8 cellular contexts compared by ENCODE assay signal in the genomic region with DNA sequence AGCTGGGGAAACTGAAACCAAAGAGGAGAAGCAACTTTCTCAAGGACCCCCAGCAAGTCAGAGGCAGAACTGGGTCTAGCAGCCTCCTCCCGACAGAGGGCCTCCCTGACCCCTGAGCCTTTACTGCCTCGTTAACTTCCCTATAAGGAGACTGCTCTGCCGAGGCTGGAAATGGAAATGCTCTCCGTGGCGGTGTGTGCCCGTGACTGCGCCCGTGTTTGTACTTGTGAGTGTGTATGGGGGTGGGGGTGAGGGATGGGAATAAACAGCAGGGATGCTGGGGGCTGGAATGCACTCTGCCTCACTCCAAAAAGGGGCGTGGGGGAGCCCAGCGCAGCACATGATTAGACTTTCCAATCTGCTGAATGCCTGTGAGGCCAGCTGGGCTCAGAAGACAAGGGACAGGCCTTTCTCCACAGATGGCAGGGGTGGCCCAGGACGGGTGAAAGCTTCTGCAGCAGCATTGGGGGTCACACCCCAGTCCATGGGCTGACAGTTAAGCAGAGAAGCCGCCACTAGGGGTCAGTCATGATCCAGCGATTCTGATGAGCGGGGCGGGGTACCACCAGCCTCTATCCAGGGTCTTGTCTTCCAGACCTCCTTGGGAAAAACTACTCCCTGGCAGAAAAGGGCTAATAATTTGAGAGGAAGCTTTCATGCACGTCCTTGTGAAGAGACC. TPM values are rescaled to one million over a fixed set of nuclear protein-coding genes. Genes with fewer than 3 reads are reported as not detected.
A peak's percentile ranks its signal among the peaks of the same experiment; 100 is the strongest.
DNase-seq lines count a peak whose midpoint lies in the region; ATAC-seq and TF ChIP-seq lines count a peak whose summit lies in the region.

No MANE protein-coding gene starts in this region.

- in situ Hi-C loops in GM23248 (cut with MboI) = no loop called here

- H3K27ac ChIP-seq in GM23248 (no peak overlapping the region), foreskin keratinocyte (no peak overlapping the region), testis (no peak overlapping the region)

- H3K36me3 ChIP-seq in GM23248 (ENCODE audit: low read depth) = no peaks in the 10 kb centered on the region
- H3K36me3 ChIP-seq in NT2/D1 (ENCODE audit: insufficient read depth, insufficient read length, low read length) = no peaks in the 10 kb centered on the region
- no peaks in the 10 kb centered on the region for H3K36me3 ChIP-seq in testis (ENCODE audit: low read depth, missing control alignments)

- no peaks in the 10 kb centered on the region for H3K79me2 ChIP-seq in GM23248 (ENCODE audit: insufficient read depth)

- H3K4me1 ChIP-seq in GM23248 (ENCODE audit: insufficient read depth) (no peaks in the 10 kb centered on the region), NT2/D1 (ENCODE audit: insufficient read depth, insufficient read length) (peaks cover 8% of the 10 kb centered on the region), foreskin keratinocyte (no peaks in the 10 kb centered on the region), testis (no peaks in the 10 kb centered on the region)

- H3K27me3 ChIP-seq in GM23248 (replicated peaks; ENCODE audit: insufficient read depth) (no peaks in the 10 kb centered on the region), NT2/D1 (ENCODE audit: insufficient read depth, insufficient read length) (no peaks in the 10 kb centered on the region), foreskin keratinocyte (peaks cover 7% of the 10 kb centered on the region), testis (no peaks in the 10 kb centered on the region)

- intact Hi-C loops in testis (cut with DNase I; ENCODE audit: low total_unique reads) = no loop called here

- no peak for TF ChIP-seq POLR2A in testis (IDR thresholded peaks at IDR 0.05)

- peak; percentile 54 for ATAC-seq in foreskin keratinocyte
- no peak for ATAC-seq in omental fat pad (ENCODE audit: low FRiP score)
- ATAC-seq in GM21423 (IDR thresholded peaks at IDR 0.05; ENCODE audit: unreplicated experiment) = no peak

- H3K9ac ChIP-seq in GM23248 (no peak overlapping the region), NT2/D1 (ENCODE audit: insufficient read length, low read depth) (peak overlapping the region; percentile 32)

- H3F3A ChIP-seq in GM23248 (ENCODE audit: insufficient read depth) = no peaks in the 10 kb centered on the region

- H4K20me1 ChIP-seq in GM23248 (ENCODE audit: insufficient read depth) = no peaks in the 10 kb centered on the region

- peak overlapping the region; percentile 52 for H3K4me2 ChIP-seq in GM23248 (ENCODE audit: unreplicated experiment)

- peak overlapping the region; percentile 62 for H2AFZ ChIP-seq in GM23248

- H3K4me3 ChIP-seq in GM23248 (peak overlapping the region; percentile 28), NT2/D1 (ENCODE audit: insufficient read length, low read depth) (no peak overlapping the region), testis (no peak overlapping the region)

- TF ChIP-seq CTCF in foreskin keratinocyte (conservative IDR thresholded peaks at IDR 0.05) (peak; percentile 73), omental fat pad (IDR thresholded peaks at IDR 0.05) (no peak), testis (IDR thresholded peaks at IDR 0.05) (peak in 2 of 3 experiments; percentile 40 to 54)

- peak; percentile 27 for DNase-seq in CD1c-positive myeloid dendritic cell (ENCODE audit: extremely low spot score)
- peak; percentile 58 for DNase-seq in GM23248
- peak; percentile 66 for DNase-seq in NT2/D1 (ENCODE audit: low read depth, low spot score)
- peak; percentile 29 for DNase-seq in activated T-helper 1 cell treated with Interleukin-2 at 50 U/mL for 16 hours (ENCODE audit: low read depth)
- no peak for DNase-seq in foreskin keratinocyte
- DNase-seq in omental fat pad (ENCODE audit: low spot score) = peak; percentile 59
- DNase-seq in testis = peak; percentile 69

- no peaks in the 10 kb centered on the region for H3K9me2 ChIP-seq in GM23248 (ENCODE audit: insufficient read depth)

- 7% methylated on average over 15 to 16 of the region's 16 CpGs for WGBS in GM23248 (ENCODE audit: low coverage in 1 of 2, low lambda C conversion rate in 2 of 2, missing lambda C conversion rate in 2 of 2), 2 experiments
- 19% methylated on average over 7 to 16 of the region's 16 CpGs for WGBS in testis, 2 donors

- H3K9me3 ChIP-seq in GM23248 (ENCODE audit: low read depth) (no peaks in the 10 kb centered on the region), NT2/D1 (ENCODE audit: insufficient read depth, low read length) (no peaks in the 10 kb centered on the region), testis (no peaks in the 10 kb centered on the region)

RNA-seq across cellular contexts. Expression of a gene that starts 26.8 kb away (rescaled TPM):
- total RNA-seq in GM23248 (2014; rRNA removed; shearing (Covaris generic)) = 18.8 and 18.9 TPM in 2 replicates
- polyA plus RNA-seq in GM23248 (2016; fragmentation: Nextera tagmentation; extraction: Ambion mirVana) (26.4 and 26.6 TPM in 2 replicates), foreskin keratinocyte (14.4 and 18.2 TPM in 2 replicates), testis (ENCODE audit: insufficient read depth, low read depth, low replicate concordance) (6.4 TPM)
- total RNA-seq in foreskin keratinocyte (23.1 and 25.3 TPM in 2 replicates), omental fat pad (10 to 100 TPM; 17.9 to 38.2 (median 22.4) TPM), testis (10 to 100 TPM; 19.9 to 25.6 TPM)

RNA-seq across cellular contexts. Expression of a gene that starts 27.2 kb away (rescaled TPM):
- 16.5 and 21.1 TPM in 2 replicates for total RNA-seq in GM23248 (2014; rRNA removed; shearing (Covaris generic))
- polyA plus RNA-seq in GM23248 (2016; fragmentation: Nextera tagmentation; extraction: Ambion mirVana) (30.6 and 33.3 TPM in 2 replicates), foreskin keratinocyte (6.9 and 7.7 TPM in 2 replicates), testis (ENCODE audit: insufficient read depth, low read depth, low replicate concordance) (7.7 TPM)
- total RNA-seq in foreskin keratinocyte (7.3 and 8.5 TPM in 2 replicates), omental fat pad (10 to 100 TPM in 3 of 4 donors, 1 to 10 TPM in 1; 5.3 to 23.0 (median 11.9) TPM), testis (10 to 100 TPM; 10.7 to 14.6 TPM)

Comparison
In these comparisons a context has a peak if more than half of its experiments do, and no peak if none do; other contexts are left out.
1. DNase-seq: peak in CD1c-positive myeloid dendritic cell (single experiment), GM23248 (single experiment), NT2/D1 (single experiment), activated T-helper 1 cell treated with Interleukin-2 at 50 U/mL for 16 hours (single experiment), omental fat pad (single experiment) and testis (single experiment); none in foreskin keratinocyte (0 of 2).
2. CTCF ChIP-seq: peak in foreskin keratinocyte (single experiment) and testis (2 of 3); none in omental fat pad (0 of 3).